22 cellular contexts compared by ENCODE assay signal in genomic region chr6:37283268-37283667, GRCh38. TPM values are rescaled to one million over a fixed set of nuclear protein-coding genes. Genes with fewer than 3 reads are reported as not detected.
A peak's percentile ranks its signal among the peaks of the same experiment; 100 is the strongest.
DNase-seq lines count a peak whose midpoint lies in the region; ATAC-seq and TF ChIP-seq lines count a peak whose summit lies in the region.
"Had no signal": no experiment of that assay in that cellular context is flagged by ENCODE, and none has a peak within 500 bp of the region (broad histone marks: within the 10 kb centered on the region; RNA-seq: fewer than 3 reads in every experiment).

No MANE protein-coding gene starts in this region.

- TF ChIP-seq EP300 in sigmoid colon (IDR thresholded peaks at IDR 0.05) = no peak

- H3K9me3 Mint-ChIP-seq in chondrocyte (ENCODE audit: low read depth) = no peaks in the 10 kb centered on the region
- H3K9me3 Mint-ChIP-seq: endodermal cell, naive B cell had no signal

- whole genome bisulfite sequencing in sigmoid colon, 2 donors = 54 to 62% methylated on average over 3 of the region's 3 CpGs

- no peak overlapping the region for H3K4me3 ChIP-seq in BLaER1 treated with 17β-estradiol and CSF1 and Interleukin-3, amounts not matched to agents 10 nM and 100 nM
- H3K4me3 ChIP-seq in MG63 = no peak overlapping the region
- H3K4me3 ChIP-seq in sigmoid colon = no peak overlapping the region
- H3K4me3 ChIP-seq: cardiac muscle cell had no signal

- peak; percentile 42 for DNase-seq in MG63
- no peak for DNase-seq in chondrocyte (ENCODE audit: low spot score)
- DNase-seq in sigmoid colon = no peak
- DNase-seq in NAMALWA (ENCODE audit: low spot score) = no peak
- no peak for DNase-seq in erythroblast (lab: John Stamatoyannopoulos, UW)
- DNase-seq in HCEC 1CT = no peak
- DNase-seq: activated naive CD4-positive, alpha-beta T cell treated with anti-CD3 and anti-CD28 coated beads, Interleukin-2, amount 50 U/mL, for 16 hours; activated T-cell treated with anti-CD3 and anti-CD28 coated beads, Interleukin-2, amount 50 U/mL, for 1 hour; COR-L47; endodermal cell; foreskin keratinocyte; H7; naive B cell; NCI-H2029; NCI-H748 treated with DMSO at 0.1 percent for 48 hours; PC-3; stimulated activated CD4-positive, alpha-beta T cell treated with anti-CD3 and anti-CD28 coated beads, Interleukin-15, amount 100 ng/mL, for 24 hours had no signal

- H3K4me1 Mint-ChIP-seq in chondrocyte (ENCODE audit: low read depth) = peaks cover 57% of the 10 kb centered on the region
- H3K4me1 Mint-ChIP-seq: endodermal cell had no signal

- peak overlapping the region in 1 of 11 experiments; percentile 82; a peak in 1 of 22 replicates for H3K4me2 ChIP-seq in BLaER1 treated with 17β-estradiol and CSF1 and Interleukin-3, amounts not matched to agents 10 nM and 100 nM

- peaks cover 33 to 72% (median 45%) of the 10 kb centered on the region in 10 experiments for H3K4me1 ChIP-seq in BLaER1 treated with 17β-estradiol and CSF1 and Interleukin-3, amounts not matched to agents 10 nM and 100 nM
- H3K4me1 ChIP-seq in sigmoid colon = peaks cover 0 to 46% (median 28%) of the 10 kb centered on the region in 4 donors
- H3K4me1 ChIP-seq: foreskin keratinocyte had no signal

- no peak for TF ChIP-seq CTCF in chondrocyte (IDR thresholded peaks at IDR 0.05)
- TF ChIP-seq CTCF in sigmoid colon (IDR thresholded peaks at IDR 0.05) = no peak

- H3K27me3 ChIP-seq in BLaER1 treated with 17β-estradiol and CSF1 and Interleukin-3, amounts not matched to agents 10 nM and 100 nM = no peaks in the 10 kb centered on the region
- H3K27me3 ChIP-seq in MG63 = no peaks in the 10 kb centered on the region
- H3K27me3 ChIP-seq in sigmoid colon = no peaks in the 10 kb centered on the region
- H3K27me3 ChIP-seq: cardiac muscle cell, foreskin keratinocyte had no signal

- no peaks in the 10 kb centered on the region for H3K27me3 Mint-ChIP-seq in chondrocyte (ENCODE audit: low read depth)
- H3K27me3 Mint-ChIP-seq: naive B cell, progenitor cell of endocrine pancreas had no signal

- TF ChIP-seq POLR2A in sigmoid colon (IDR thresholded peaks at IDR 0.05) (no peak), erythroblast (IDR thresholded peaks at IDR 0.05; ENCODE audit: low read length) (no peak)

- ATAC-seq in esophagus mucosa = no peak
- ATAC-seq: foreskin keratinocyte, PC-3 had no signal

- peak overlapping the region in 6 of 11 experiments; percentile 10 to 94 (median 88); a peak in 8 of 22 replicates for H3K27ac ChIP-seq in BLaER1 treated with 17β-estradiol and CSF1 and Interleukin-3, amounts not matched to agents 10 nM and 100 nM
- H3K27ac ChIP-seq in sigmoid colon = peak overlapping the region; percentile 48 to 74 (median 72)
- H3K27ac ChIP-seq: foreskin keratinocyte had no signal

- H3K4me3 Mint-ChIP-seq in chondrocyte (ENCODE audit: unreplicated experiment) = no peak overlapping the region
- H3K4me3 Mint-ChIP-seq: endodermal cell, naive B cell had no signal

- intact Hi-C loops in sigmoid colon (cut with DNase I) = no loop called here

- peaks cover 0 to 17% (median 0%) of the 10 kb centered on the region in 11 experiments; a peak in 4 of 22 replicates for H4K20me1 ChIP-seq in BLaER1 treated with 17β-estradiol and CSF1 and Interleukin-3, amounts not matched to agents 10 nM and 100 nM

- peak overlapping the region; percentile 79 for H3K27ac Mint-ChIP-seq in chondrocyte (ENCODE audit: unreplicated experiment)
- H3K27ac Mint-ChIP-seq: endodermal cell, progenitor cell of endocrine pancreas had no signal

- H3K36me3 Mint-ChIP-seq in chondrocyte (ENCODE audit: low read depth) = peaks cover 20% of the 10 kb centered on the region

- peaks cover 62 to 93% (median 79%) of the 10 kb centered on the region in 11 experiments for H3K36me3 ChIP-seq in BLaER1 treated with 17β-estradiol and CSF1 and Interleukin-3, amounts not matched to agents 10 nM and 100 nM
- H3K36me3 ChIP-seq in MG63 = peaks cover 16% of the 10 kb centered on the region
- peaks cover 0 to 29% (median 2%) of the 10 kb centered on the region in 4 donors for H3K36me3 ChIP-seq in sigmoid colon

- 0 out of 22 replicates have a peak, but pooled peaks cover 0 to 5% (median 0%) of the 10 kb centered on the region in 11 experiments for H3K9me3 ChIP-seq in BLaER1 treated with 17β-estradiol and CSF1 and Interleukin-3, amounts not matched to agents 10 nM and 100 nM (replicated peaks in 1 of 11)
- H3K9me3 ChIP-seq in MG63 (no peaks in the 10 kb centered on the region), sigmoid colon (no peaks in the 10 kb centered on the region)

- H3K9ac ChIP-seq in BLaER1 treated with 17β-estradiol and CSF1 and Interleukin-3, amounts not matched to agents 10 nM and 100 nM = no peak overlapping the region

RNA-seq across cellular contexts. Expression of gene TMEM217, which starts 25.3 kb away (rescaled TPM):
- 0.17 and 0.36 TPM in 2 replicates for total RNA-seq in MG63 (2014; rRNA removed; shearing (Covaris generic); ENCODE audit: low replicate concordance)
- total RNA-seq in chondrocyte (1.8 to 4.5 TPM (median 4.0 TPM) in 3 replicates), sigmoid colon (1 to 10 TPM in 2 of 4 donors, under 1 TPM in 1, not detected in 1; 0.55 to 5.3 (median 1.1) TPM), esophagus mucosa (0.84 TPM)
- under 1 TPM; 0.60 to 0.90 (median 0.69) TPM for polyA plus RNA-seq in sigmoid colon
- total RNA-seq: left lobe of liver had no signal

RNA-seq across cellular contexts. Expression of gene TBC1D22B, which starts 25.7 kb away (rescaled TPM):
- total RNA-seq in MG63 (2014; rRNA removed; shearing (Covaris generic); ENCODE audit: low replicate concordance) = 2.4 and 4.4 TPM in 2 replicates
- 10.9 to 11.5 TPM (median 10.9 TPM) in 3 replicates for total RNA-seq in chondrocyte
- 1 to 10 TPM; 6.1 to 7.2 (median 6.3) TPM for total RNA-seq in sigmoid colon
- polyA plus RNA-seq in sigmoid colon = 10 to 100 TPM in 1 of 3 donors, 1 to 10 TPM in 2; 8.6 to 10.8 (median 9.5) TPM
- total RNA-seq in esophagus mucosa = 10.0 TPM
